16 cellular contexts compared by ENCODE assay signal in genomic region chr4:74056858-74057562, GRCh38. TPM values are rescaled to one million over a fixed set of nuclear protein-coding genes. Genes with fewer than 3 reads are reported as not detected.
DNase-seq lines count a peak whose midpoint lies in the region; ATAC-seq and TF ChIP-seq lines count a peak whose summit lies in the region.
"Had no signal": no experiment of that assay in that cellular context is flagged by ENCODE, and none has a peak within 500 bp of the region (broad histone marks: within the 10 kb centered on the region; RNA-seq: fewer than 3 reads in every experiment).

No MANE protein-coding gene starts in this region.

- 78 to 86% (median 79%) methylated on average over 4 of the region's 4 CpGs for WGBS in psoas muscle, 3 donors

- H3K4me3 Mint-ChIP-seq in chondrocyte (ENCODE audit: unreplicated experiment) = no peak overlapping the region
- H3K4me3 Mint-ChIP-seq: brain, naive B cell had no signal

- peaks cover 0 to 4% (median 0%) of the 10 kb centered on the region in 3 donors for H3K27me3 ChIP-seq in psoas muscle (ENCODE audit: insufficient read depth in 3 of 3, low read length in 2 of 3)

- no peaks in the 10 kb centered on the region for H3K9me3 Mint-ChIP-seq in chondrocyte (ENCODE audit: low read depth)

- DNase-seq in GF-D8 (lab: John Stamatoyannopoulos, UW) (peak; percentile 34), NCI-H460 (ENCODE audit: extremely low read depth, low read depth) (peak; percentile 81), chondrocyte (ENCODE audit: low spot score) (no peak), retinal pigment epithelial cell (ENCODE audit: low read depth) (peak; percentile 26), SHP77 (lab: John Stamatoyannopoulos, UW) (no peak), psoas muscle (no peak)
- DNase-seq: hippocampal formation; naive B cell; NCI-H1092; stimulated activated CD4-positive, alpha-beta T cell treated with anti-CD3 and anti-CD28 coated beads, Interleukin-4, amount 100 ng/mL, for 4 hours had no signal

- TF ChIP-seq CTCF in chondrocyte (IDR thresholded peaks at IDR 0.05) = no peak
- no peak for TF ChIP-seq CTCF in retinal pigment epithelial cell (conservative IDR thresholded peaks at IDR 0.05; ENCODE audit: low read depth, low read length)
- TF ChIP-seq CTCF in psoas muscle (IDR thresholded peaks at IDR 0.05) = no peak

- ATAC-seq in HG03108 (IDR thresholded peaks at IDR 0.05; ENCODE audit: unreplicated experiment) (no peak), psoas muscle (no peak), HG03097 (IDR thresholded peaks at IDR 0.05; ENCODE audit: low FRiP score, unreplicated experiment) (no peak)
- ATAC-seq: Right ventricle myocardium inferior had no signal

- no peaks in the 10 kb centered on the region for H3K36me3 Mint-ChIP-seq in chondrocyte (ENCODE audit: low read depth)
- H3K36me3 Mint-ChIP-seq: brain, naive B cell had no signal

- H3K4me3 ChIP-seq in retinal pigment epithelial cell (ENCODE audit: low read length) = no peak overlapping the region
- no peak overlapping the region for H3K4me3 ChIP-seq in psoas muscle
- H3K4me3 ChIP-seq: thoracic aorta had no signal

- H3K36me3 ChIP-seq in psoas muscle (ENCODE audit: insufficient read depth in 1 of 2, low read depth in 1 of 2) = no peaks in the 10 kb centered on the region
- H3K36me3 ChIP-seq: thoracic aorta had no signal

- H3K4me1 Mint-ChIP-seq in chondrocyte (ENCODE audit: low read depth) = peaks cover 17% of the 10 kb centered on the region
- H3K4me1 Mint-ChIP-seq: brain, naive B cell had no signal

- no peak overlapping the region for H3K27ac ChIP-seq in psoas muscle
- H3K27ac ChIP-seq: thoracic aorta had no signal

- H3K4me1 ChIP-seq in psoas muscle = no peaks in the 10 kb centered on the region

- intact Hi-C loops in psoas muscle (cut with DNase I) = no loop called here

- peaks cover 9% of the 10 kb centered on the region for H3K27me3 Mint-ChIP-seq in chondrocyte (ENCODE audit: low read depth)
- H3K27me3 Mint-ChIP-seq: brain had no signal

- H3K9me3 ChIP-seq in psoas muscle = no peaks in the 10 kb centered on the region
- H3K9me3 ChIP-seq: thoracic aorta had no signal

- H3K27ac Mint-ChIP-seq in chondrocyte (ENCODE audit: unreplicated experiment) = peak overlapping the region; percentile 89
- H3K27ac Mint-ChIP-seq: naive B cell had no signal

RNA-seq across cellular contexts. Expression of gene CXCL3, which starts 18.5 kb away (rescaled TPM):
- total RNA-seq in NCI-H460 (2014; rRNA removed; shearing (Covaris generic)) = 11.1 and 12.8 TPM in 2 replicates
- polyA plus RNA-seq in NCI-H460 (2014; cell fraction: nucleus; rRNA removed) = 15.3 and 18.3 TPM in 2 replicates
- 0.20 TPM in 1 of 3 replicates, not detected in the others for total RNA-seq in chondrocyte
- 1 to 10 TPM in 1 of 4 donors, under 1 TPM in 3; 0.40 to 2.4 (median 0.77) TPM for total RNA-seq in psoas muscle
- 1 to 10 TPM in 1 of 3 donors, under 1 TPM in 2; 0.43 to 1.4 (median 0.46) TPM for polyA plus RNA-seq in psoas muscle
- total RNA-seq: activated CD8-positive, alpha-beta memory T cell treated with anti-CD3 and anti-CD28 coated beads for 36 hours had no signal

RNA-seq across cellular contexts. Expression of gene CXCL2, which starts 42.0 kb away (rescaled TPM):
- 95.2 and 101 TPM in 2 replicates for total RNA-seq in NCI-H460 (2014; rRNA removed; shearing (Covaris generic))
- polyA plus RNA-seq in NCI-H460 (2014; cell fraction: nucleus; rRNA removed) = 105 and 133 TPM in 2 replicates
- total RNA-seq in chondrocyte (0.89 to 8.7 TPM (median 7.9 TPM) in 3 replicates), psoas muscle (10 to 100 TPM in 2 of 4 donors, 1 to 10 TPM in 2; 5.8 to 14.2 (median 10.1) TPM)
- polyA plus RNA-seq in psoas muscle = 10 to 100 TPM in 1 of 3 donors, 1 to 10 TPM in 2; 6.1 to 10.5 (median 8.3) TPM
- total RNA-seq: activated CD8-positive, alpha-beta memory T cell treated with anti-CD3 and anti-CD28 coated beads for 36 hours had no signal

RNA-seq across cellular contexts. Expression of gene CXCL5, which starts 58.5 kb away (rescaled TPM):
- 155 and 183 TPM in 2 replicates for total RNA-seq in NCI-H460 (2014; rRNA removed; shearing (Covaris generic))
- 133 and 183 TPM in 2 replicates for polyA plus RNA-seq in NCI-H460 (2014; cell fraction: nucleus; rRNA removed)
- 0.22 TPM in 1 of 3 replicates, not detected in the others for total RNA-seq in chondrocyte
- total RNA-seq in psoas muscle = under 1 TPM; 0.08 to 0.52 (median 0.15) TPM
- under 1 TPM; 0.03 to 0.08 (median 0.05) TPM for polyA plus RNA-seq in psoas muscle
- total RNA-seq: activated CD8-positive, alpha-beta memory T cell treated with anti-CD3 and anti-CD28 coated beads for 36 hours had no signal

Comparison
In these comparisons a context has a peak if more than half of its experiments do, and no peak if none do; other contexts are left out.
1. DNase-seq: peak in GF-D8 (single experiment), NCI-H460 (single experiment) and retinal pigment epithelial cell (single experiment); none in chondrocyte (single experiment), SHP77 (0 of 2) and psoas muscle (0 of 2).
2. RNA of gene CXCL5, which starts 58.5 kb away (total RNA-seq): 155 to 183 TPM in NCI-H460; 0.08 to 0.52 TPM in psoas muscle and 0.22 TPM in chondrocyte; every median in the first group is over 100 times any median in the second.